12 cellular contexts compared by ENCODE assay signal in the genomic region with DNA sequence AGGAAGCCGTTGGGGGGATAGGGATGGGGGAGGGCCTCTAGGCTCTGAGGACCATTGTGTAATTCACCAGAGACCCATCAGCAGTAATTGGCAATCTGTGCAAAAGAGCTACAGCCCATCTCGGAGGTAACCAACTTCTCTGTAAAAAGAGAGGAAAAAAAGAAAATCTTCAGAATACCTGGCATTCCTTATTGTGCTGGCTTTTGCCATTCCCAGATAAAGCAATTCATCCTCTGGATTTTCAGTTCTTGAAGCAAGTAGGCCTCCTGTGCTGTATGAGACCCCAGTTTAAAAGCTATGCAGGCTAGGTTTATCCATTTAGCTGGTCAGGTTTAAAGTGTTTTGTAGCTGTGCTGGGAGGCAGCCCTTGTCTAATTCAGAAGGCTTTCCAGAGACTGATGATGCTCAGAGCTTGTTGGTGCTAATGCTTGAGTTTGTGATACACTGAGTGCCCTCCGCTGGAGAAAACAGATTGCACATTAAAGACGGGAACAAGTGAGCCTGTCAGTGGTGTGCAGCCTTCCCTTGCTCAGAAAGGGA. TPM values are rescaled to one million over a fixed set of nuclear protein-coding genes. Genes with fewer than 3 reads are reported as not detected.
A peak's percentile ranks its signal among the peaks of the same experiment; 100 is the strongest.
DNase-seq lines count a peak whose midpoint lies in the region; ATAC-seq, FAIRE-seq and TF ChIP-seq lines count a peak whose summit lies in the region.
"Had no signal": no experiment of that assay in that cellular context is flagged by ENCODE, and none has a peak within 500 bp of the region (broad histone marks: within the 10 kb centered on the region; RNA-seq: fewer than 3 reads in every experiment).

Gene LRRTM4, minus strand, starts transcription at position 446 of the 540 bp plus-strand sequence.

- H3K27ac ChIP-seq in cingulate gyrus (ENCODE audit: low read depth, low read length): peak within 1 kb of the TSS; percentile 42
- no peak within 1 kb of the TSS for H3K27ac ChIP-seq in mesendoderm (ENCODE audit: low read depth, low read length)
- no peak within 1 kb of the TSS for H3K27ac ChIP-seq in kidney (ENCODE audit: low read depth in 2 of 2, low read length in 2 of 2)
- H3K27ac ChIP-seq: KMS-11 had no signal

- peak within 1 kb of the TSS; percentile 18 for H3K4me2 ChIP-seq in mesendoderm (ENCODE audit: low read length)
- H3K4me2 ChIP-seq: KMS-11 had no signal

- H3K27me3 ChIP-seq in mesendoderm (ENCODE audit: insufficient read depth, low read length, poor library complexity): no peaks in the 10 kb centered on the region

- H2BK120ac ChIP-seq in mesendoderm (ENCODE audit: low read depth, low read length): peak within 1 kb of the TSS; percentile 45

- whole genome bisulfite sequencing in mesendoderm (ENCODE audit: extremely low coverage, insufficient coverage, low lambda C conversion rate): no CpG with 5 or more reads among the region's 4 CpGs

- H3K4ac ChIP-seq in mesendoderm (ENCODE audit: low read depth, low read length): no peak within 1 kb of the TSS

- intact Hi-C loops in kidney (cut with DNase I): no loop called here

- no peaks in the 10 kb centered on the region for H3K79me1 ChIP-seq in mesendoderm (ENCODE audit: low read length)

- no peak for TF ChIP-seq CTCF in kidney (IDR thresholded peaks at IDR 0.05; ENCODE audit: borderline replicate concordance, extremely low read depth, insufficient read depth)

- H3K56ac ChIP-seq in mesendoderm (ENCODE audit: low read length): no peak within 1 kb of the TSS

- no peak within 1 kb of the TSS for H2AK5ac ChIP-seq in mesendoderm (ENCODE audit: low read length)

- no peak within 1 kb of the TSS for H4K5ac ChIP-seq in mesendoderm (ENCODE audit: low read length)

- H3K79me2 ChIP-seq in mesendoderm (ENCODE audit: control insufficient read depth, insufficient read depth, low read length): no peaks in the 10 kb centered on the region

- H4K8ac ChIP-seq in mesendoderm (ENCODE audit: low read depth, low read length): no peak within 1 kb of the TSS

- H3K4me3 ChIP-seq in mesendoderm (ENCODE audit: low read length) (no peak within 1 kb of the TSS), kidney (ENCODE audit: low read length in 2 of 2) (no peak within 1 kb of the TSS)

- H3K4me1 ChIP-seq in mesendoderm (ENCODE audit: control insufficient read depth, low read depth, low read length) (peaks cover 7% of the 10 kb centered on the region), kidney (ENCODE audit: control insufficient read depth in 1 of 2, insufficient read depth in 1 of 2, low read depth in 1 of 2, low read length in 2 of 2) (no peaks in the 10 kb centered on the region)

- no peak within 1 kb of the TSS for H3K23ac ChIP-seq in mesendoderm (ENCODE audit: low read length)

- H3K9ac ChIP-seq in mesendoderm (ENCODE audit: low read length): no peak within 1 kb of the TSS
- no peak within 1 kb of the TSS for H3K9ac ChIP-seq in kidney (ENCODE audit: low read length in 2 of 2)
- H3K9ac ChIP-seq: KMS-11 had no signal

- DNase-seq in DMS79 treated with DMSO at 0.1 percent for 48 hours (lab: John Stamatoyannopoulos, UW): peak; percentile 94
- peak; percentile 53 for DNase-seq in NCI-H345 (lab: John Stamatoyannopoulos, UW)
- peak; percentile 71 for DNase-seq in mesendoderm
- no peak for DNase-seq in kidney
- DNase-seq in activated CD4-positive, alpha-beta T cell treated with anti-CD3 and anti-CD28 coated beads for 48 hours: no peak
- DNase-seq in RCC 7860 (ENCODE audit: low spot score): no peak
- DNase-seq: activated CD4-positive, alpha-beta T cell treated with anti-CD3 and anti-CD28 coated beads for 1 hour; DND-41 had no signal

- H2BK15ac ChIP-seq in mesendoderm (replicated peaks; ENCODE audit: low read depth): no peak within 1 kb of the TSS

- H3K36me3 ChIP-seq in mesendoderm (ENCODE audit: control insufficient read depth, insufficient read depth, low read length) (no peaks in the 10 kb centered on the region), kidney (ENCODE audit: control insufficient read depth in 1 of 2, insufficient read depth in 2 of 2, low read length in 2 of 2) (no peaks in the 10 kb centered on the region)

- no peaks in the 10 kb centered on the region for H3K9me3 ChIP-seq in kidney (ENCODE audit: control insufficient read depth in 1 of 2, low read length in 2 of 2)

- no peak within 1 kb of the TSS for H2BK5ac ChIP-seq in mesendoderm (ENCODE audit: low read length)

- no peak within 1 kb of the TSS for H3K18ac ChIP-seq in mesendoderm (ENCODE audit: low read length)

- no peak for FAIRE-seq in kidney (lab: Jason Lieb, UNC)
- FAIRE-seq in RCC 7860 (lab: Jason Lieb, UNC): no peak

- no peak for ATAC-seq in HG03469 (IDR thresholded peaks at IDR 0.05; ENCODE audit: unreplicated experiment)

RNA-seq across cellular contexts. Expression of gene LRRTM4, which starts in this region (rescaled TPM):
- 1.8 TPM for polyA plus RNA-seq in mesendoderm (2013, experiment 1 of 2)
- polyA plus RNA-seq in mesendoderm (2013, experiment 2 of 2): 1.9 TPM
- total RNA-seq in kidney: 0.19 TPM
- not detected for polyA plus RNA-seq in kidney (ENCODE audit: insufficient read depth, low read depth, low replicate concordance)
- total RNA-seq: dermis microvascular lymphatic vessel endothelial cell had no signal

Comparison
In these comparisons a context has a peak if more than half of its experiments do, and no peak if none do; other contexts are left out.
1. DNase-seq: peak in DMS79 treated with DMSO at 0.1 percent for 48 hours (single experiment), NCI-H345 (single experiment) and mesendoderm (single experiment); none in kidney (single experiment), activated CD4-positive, alpha-beta T cell treated with anti-CD3 and anti-CD28 coated beads for 48 hours (single experiment) and RCC 7860 (single experiment).